In the genomic region with DNA sequence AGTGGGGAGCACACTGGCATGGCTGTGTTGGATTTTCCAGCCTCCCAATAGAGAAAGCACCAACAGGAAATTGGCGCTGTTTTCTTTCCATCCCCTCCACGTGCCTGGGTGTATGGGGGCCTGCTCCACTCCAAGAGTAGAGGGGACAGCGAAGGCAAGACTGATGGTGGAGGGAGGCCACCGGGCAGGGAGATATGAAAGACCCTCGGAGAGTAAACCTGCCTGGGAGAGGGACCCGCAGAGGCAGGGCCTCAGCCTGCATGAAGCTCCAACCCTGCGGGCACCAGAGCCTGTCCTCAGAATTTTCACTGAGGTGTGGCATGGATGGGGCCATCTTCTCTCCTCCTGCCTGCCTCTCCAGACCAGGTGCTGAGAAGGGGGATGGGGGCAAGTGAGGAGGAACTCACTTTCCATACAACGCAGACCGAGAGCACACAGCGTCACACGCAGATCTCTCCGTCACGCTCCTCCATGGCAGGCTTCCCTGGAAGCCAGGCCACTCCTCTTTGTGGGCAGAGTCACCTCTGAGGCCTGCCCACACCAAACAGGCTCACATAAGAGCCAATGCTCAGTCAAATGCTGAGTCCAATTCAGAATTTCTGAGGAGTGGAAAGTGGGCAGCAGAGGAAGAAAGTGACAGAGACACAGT, we compare ENCODE assay signal across 2 cellular contexts.
TF ChIP-seq lines count a peak whose summit lies in the region.

No MANE protein-coding gene starts in this region.

TF ChIP-seq in GM12878, 131 proteins besides CTCF, POLR2A, EP300 and RAD21 (continued from another document):
- TF ChIP-seq, protein P1, sequence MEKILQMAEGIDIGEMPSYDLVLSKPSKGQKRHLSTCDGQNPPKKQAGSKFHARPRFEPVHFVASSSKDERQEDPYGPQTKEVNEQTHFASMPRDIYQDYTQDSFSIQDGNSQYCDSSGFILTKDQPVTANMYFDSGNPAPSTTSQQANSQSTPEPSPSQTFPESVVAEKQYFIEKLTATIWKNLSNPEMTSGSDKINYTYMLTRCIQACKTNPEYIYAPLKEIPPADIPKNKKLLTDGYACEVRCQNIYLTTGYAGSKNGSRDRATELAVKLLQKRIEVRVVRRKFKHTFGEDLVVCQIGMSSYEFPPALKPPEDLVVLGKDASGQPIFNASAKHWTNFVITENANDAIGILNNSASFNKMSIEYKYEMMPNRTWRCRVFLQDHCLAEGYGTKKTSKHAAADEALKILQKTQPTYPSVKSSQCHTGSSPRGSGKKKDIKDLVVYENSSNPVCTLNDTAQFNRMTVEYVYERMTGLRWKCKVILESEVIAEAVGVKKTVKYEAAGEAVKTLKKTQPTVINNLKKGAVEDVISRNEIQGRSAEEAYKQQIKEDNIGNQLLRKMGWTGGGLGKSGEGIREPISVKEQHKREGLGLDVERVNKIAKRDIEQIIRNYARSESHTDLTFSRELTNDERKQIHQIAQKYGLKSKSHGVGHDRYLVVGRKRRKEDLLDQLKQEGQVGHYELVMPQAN (conservative IDR thresholded peaks at IDR 0.05): no peak
- no peak for TF ChIP-seq IKZF1 (conservative IDR thresholded peaks at IDR 0.05)
- no peak for TF ChIP-seq RUNX3 (IDR thresholded peaks at IDR 0.05; ENCODE audit: low read length)
- TF ChIP-seq, protein P2, sequence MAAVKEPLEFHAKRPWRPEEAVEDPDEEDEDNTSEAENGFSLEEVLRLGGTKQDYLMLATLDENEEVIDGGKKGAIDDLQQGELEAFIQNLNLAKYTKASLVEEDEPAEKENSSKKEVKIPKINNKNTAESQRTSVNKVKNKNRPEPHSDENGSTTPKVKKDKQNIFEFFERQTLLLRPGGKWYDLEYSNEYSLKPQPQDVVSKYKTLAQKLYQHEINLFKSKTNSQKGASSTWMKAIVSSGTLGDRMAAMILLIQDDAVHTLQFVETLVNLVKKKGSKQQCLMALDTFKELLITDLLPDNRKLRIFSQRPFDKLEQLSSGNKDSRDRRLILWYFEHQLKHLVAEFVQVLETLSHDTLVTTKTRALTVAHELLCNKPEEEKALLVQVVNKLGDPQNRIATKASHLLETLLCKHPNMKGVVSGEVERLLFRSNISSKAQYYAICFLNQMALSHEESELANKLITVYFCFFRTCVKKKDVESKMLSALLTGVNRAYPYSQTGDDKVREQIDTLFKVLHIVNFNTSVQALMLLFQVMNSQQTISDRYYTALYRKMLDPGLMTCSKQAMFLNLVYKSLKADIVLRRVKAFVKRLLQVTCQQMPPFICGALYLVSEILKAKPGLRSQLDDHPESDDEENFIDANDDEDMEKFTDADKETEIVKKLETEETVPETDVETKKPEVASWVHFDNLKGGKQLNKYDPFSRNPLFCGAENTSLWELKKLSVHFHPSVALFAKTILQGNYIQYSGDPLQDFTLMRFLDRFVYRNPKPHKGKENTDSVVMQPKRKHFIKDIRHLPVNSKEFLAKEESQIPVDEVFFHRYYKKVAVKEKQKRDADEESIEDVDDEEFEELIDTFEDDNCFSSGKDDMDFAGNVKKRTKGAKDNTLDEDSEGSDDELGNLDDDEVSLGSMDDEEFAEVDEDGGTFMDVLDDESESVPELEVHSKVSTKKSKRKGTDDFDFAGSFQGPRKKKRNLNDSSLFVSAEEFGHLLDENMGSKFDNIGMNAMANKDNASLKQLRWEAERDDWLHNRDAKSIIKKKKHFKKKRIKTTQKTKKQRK (IDR thresholded peaks at IDR 0.05; ENCODE audit: low read depth, low read length): no peak
- no peak for TF ChIP-seq SRF (IDR thresholded peaks at IDR 0.05; ENCODE audit: low read depth in 2 of 2, low read length in 2 of 2)
- TF ChIP-seq, protein P3, sequence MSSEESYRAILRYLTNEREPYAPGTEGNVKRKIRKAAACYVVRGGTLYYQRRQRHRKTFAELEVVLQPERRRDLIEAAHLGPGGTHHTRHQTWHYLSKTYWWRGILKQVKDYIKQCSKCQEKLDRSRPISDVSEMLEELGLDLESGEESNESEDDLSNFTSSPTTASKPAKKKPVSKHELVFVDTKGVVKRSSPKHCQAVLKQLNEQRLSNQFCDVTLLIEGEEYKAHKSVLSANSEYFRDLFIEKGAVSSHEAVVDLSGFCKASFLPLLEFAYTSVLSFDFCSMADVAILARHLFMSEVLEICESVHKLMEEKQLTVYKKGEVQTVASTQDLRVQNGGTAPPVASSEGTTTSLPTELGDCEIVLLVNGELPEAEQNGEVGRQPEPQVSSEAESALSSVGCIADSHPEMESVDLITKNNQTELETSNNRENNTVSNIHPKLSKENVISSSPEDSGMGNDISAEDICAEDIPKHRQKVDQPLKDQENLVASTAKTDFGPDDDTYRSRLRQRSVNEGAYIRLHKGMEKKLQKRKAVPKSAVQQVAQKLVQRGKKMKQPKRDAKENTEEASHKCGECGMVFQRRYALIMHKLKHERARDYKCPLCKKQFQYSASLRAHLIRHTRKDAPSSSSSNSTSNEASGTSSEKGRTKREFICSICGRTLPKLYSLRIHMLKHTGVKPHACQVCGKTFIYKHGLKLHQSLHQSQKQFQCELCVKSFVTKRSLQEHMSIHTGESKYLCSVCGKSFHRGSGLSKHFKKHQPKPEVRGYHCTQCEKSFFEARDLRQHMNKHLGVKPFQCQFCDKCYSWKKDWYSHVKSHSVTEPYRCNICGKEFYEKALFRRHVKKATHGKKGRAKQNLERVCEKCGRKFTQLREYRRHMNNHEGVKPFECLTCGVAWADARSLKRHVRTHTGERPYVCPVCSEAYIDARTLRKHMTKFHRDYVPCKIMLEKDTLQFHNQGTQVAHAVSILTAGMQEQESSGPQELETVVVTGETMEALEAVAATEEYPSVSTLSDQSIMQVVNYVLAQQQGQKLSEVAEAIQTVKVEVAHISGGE (CRISPR knock-in tag; IDR thresholded peaks at IDR 0.05): no peak
- TF ChIP-seq CEBPB (IDR thresholded peaks at IDR 0.05; ENCODE audit: borderline replicate concordance in 1 of 2, low read depth in 2 of 2, low read length in 2 of 2): no peak
- TF ChIP-seq MEF2A (IDR thresholded peaks at IDR 0.05; ENCODE audit: insufficient read depth, low read depth, low read length): no peak

TF ChIP-seq in HEK293T, 16 proteins besides CTCF, POLR2A, EP300 and RAD21 (continued from another document):
- TF ChIP-seq, protein P4, sequence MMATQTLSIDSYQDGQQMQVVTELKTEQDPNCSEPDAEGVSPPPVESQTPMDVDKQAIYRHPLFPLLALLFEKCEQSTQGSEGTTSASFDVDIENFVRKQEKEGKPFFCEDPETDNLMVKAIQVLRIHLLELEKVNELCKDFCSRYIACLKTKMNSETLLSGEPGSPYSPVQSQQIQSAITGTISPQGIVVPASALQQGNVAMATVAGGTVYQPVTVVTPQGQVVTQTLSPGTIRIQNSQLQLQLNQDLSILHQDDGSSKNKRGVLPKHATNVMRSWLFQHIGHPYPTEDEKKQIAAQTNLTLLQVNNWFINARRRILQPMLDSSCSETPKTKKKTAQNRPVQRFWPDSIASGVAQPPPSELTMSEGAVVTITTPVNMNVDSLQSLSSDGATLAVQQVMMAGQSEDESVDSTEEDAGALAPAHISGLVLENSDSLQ (IDR thresholded peaks at IDR 0.05): no peak
TF ChIP-seq in HEK293T: peak in this region for 0.
